9 cellular contexts compared by ENCODE assay signal in the genomic region with DNA sequence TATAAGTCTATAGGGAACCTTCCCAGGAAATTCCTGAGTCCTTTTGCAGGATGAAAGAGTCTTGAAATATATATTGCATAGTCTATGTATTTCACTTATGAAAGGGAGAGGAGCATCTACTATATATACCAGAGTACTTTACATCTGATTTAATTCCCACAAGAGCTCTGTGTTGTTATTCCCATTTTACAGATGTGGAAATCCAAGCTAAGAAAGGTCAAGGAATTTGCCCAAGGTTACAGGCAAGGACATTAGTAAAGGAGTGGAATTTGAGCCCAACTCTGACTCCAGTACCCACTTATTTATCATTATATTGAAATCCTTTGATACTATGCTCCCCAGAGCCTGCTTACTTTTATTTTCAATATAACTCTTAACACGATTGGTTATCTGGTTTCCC. TPM values are rescaled to one million over a fixed set of nuclear protein-coding genes. Genes with fewer than 3 reads are reported as not detected.
DNase-seq lines count a peak whose midpoint lies in the region; ATAC-seq, FAIRE-seq and TF ChIP-seq lines count a peak whose summit lies in the region.
"Had no signal": no experiment of that assay in that cellular context is flagged by ENCODE, and none has a peak within 500 bp of the region (broad histone marks: within the 10 kb centered on the region; RNA-seq: fewer than 3 reads in every experiment).

No MANE protein-coding gene starts in this region.

- H3K9me3 ChIP-seq in HUES6 (ENCODE audit: control insufficient read depth, insufficient read depth, low read depth, low read length), result no peaks in the 10 kb centered on the region
- no peaks in the 10 kb centered on the region for H3K9me3 ChIP-seq in hepatocyte (ENCODE audit: low read depth)
- no peaks in the 10 kb centered on the region for H3K9me3 ChIP-seq in smooth muscle cell (replicated peaks; ENCODE audit: low read depth)

- no peaks in the 10 kb centered on the region for H3F3A ChIP-seq in smooth muscle cell (ENCODE audit: low read depth)

- no peaks in the 10 kb centered on the region for H3K27me3 Mint-ChIP-seq in activated CD8-positive, alpha-beta T cell treated with anti-CD3 and anti-CD28 coated beads, Interleukin-2, amount 10 ng/mL, durations not matched to agents 7 days and 5 days (ENCODE audit: low read depth)

- no peak overlapping the region for H3K27ac Mint-ChIP-seq in activated CD8-positive, alpha-beta T cell treated with anti-CD3 and anti-CD28 coated beads, Interleukin-2, amount 10 ng/mL, durations not matched to agents 7 days and 5 days

- H3K9ac ChIP-seq in HUES6 (ENCODE audit: low read length) (no peak overlapping the region), smooth muscle cell (ENCODE audit: low read depth) (no peak overlapping the region)

- H2AFZ ChIP-seq in hepatocyte (no peak overlapping the region), smooth muscle cell (ENCODE audit: low read depth) (no peak overlapping the region)

- no peaks in the 10 kb centered on the region for H3K9me3 Mint-ChIP-seq in activated CD8-positive, alpha-beta T cell treated with anti-CD3 and anti-CD28 coated beads, Interleukin-2, amount 10 ng/mL, durations not matched to agents 7 days and 5 days (ENCODE audit: insufficient read depth)

- H3K36me3 Mint-ChIP-seq in activated CD8-positive, alpha-beta T cell treated with anti-CD3 and anti-CD28 coated beads, Interleukin-2, amount 10 ng/mL, durations not matched to agents 7 days and 5 days (ENCODE audit: low read depth), result peaks cover 7% of the 10 kb centered on the region

- no peak for ATAC-seq in activated CD8-positive, alpha-beta T cell treated with anti-CD3 and anti-CD28 coated beads, Interleukin-2, amount 10 ng/mL, durations not matched to agents 7 days and 5 days
- ATAC-seq in HG03025 (IDR thresholded peaks at IDR 0.05; ENCODE audit: low FRiP score, unreplicated experiment), result no peak

- H3K27ac ChIP-seq in HUES6 (ENCODE audit: low read depth, low read length), result no peak overlapping the region
- no peak overlapping the region for H3K27ac ChIP-seq in hepatocyte
- no peak overlapping the region for H3K27ac ChIP-seq in smooth muscle cell (ENCODE audit: low read depth)

- peak overlapping the region; percentile 80 for H3K4me2 ChIP-seq in hepatocyte
- H3K4me2 ChIP-seq in smooth muscle cell, result peak overlapping the region; percentile 99

- TF ChIP-seq CTCF in hepatocyte (IDR thresholded peaks at IDR 0.05; ENCODE audit: poor library complexity), result no peak
- no peak for TF ChIP-seq CTCF in smooth muscle cell (IDR thresholded peaks at IDR 0.05; ENCODE audit: borderline replicate concordance, insufficient read depth, poor library complexity, severe bottlenecking)

- DNase-seq in activated CD8-positive, alpha-beta T cell treated with anti-CD3 and anti-CD28 coated beads, Interleukin-2, amount 10 ng/mL, durations not matched to agents 7 days and 5 days, result no peak
- no peak for DNase-seq in hepatocyte (ENCODE audit: low spot score)
- no peak for DNase-seq in smooth muscle cell (lab: John Stamatoyannopoulos, UW; ENCODE audit: unreplicated experiment)
- DNase-seq in NCI-H187 treated with DMSO at 0.1 percent for 48 hours (lab: John Stamatoyannopoulos, UW), result no peak
- DNase-seq in H54 (ENCODE audit: insufficient read length, low spot score), result no peak
- no peak for DNase-seq in NCI-H446 treated with DMSO at 0.1 percent for 48 hours (lab: John Stamatoyannopoulos, UW)
- DNase-seq: SHP77 had no signal

- H3K36me3 ChIP-seq in HUES6 (ENCODE audit: control insufficient read depth, insufficient read depth, low read length) (no peaks in the 10 kb centered on the region), hepatocyte (replicated peaks; ENCODE audit: insufficient read depth, low read depth) (no peaks in the 10 kb centered on the region), smooth muscle cell (ENCODE audit: low read depth) (no peaks in the 10 kb centered on the region)

- H3K4me3 ChIP-seq in HUES6 (ENCODE audit: low read depth, low read length), result peak overlapping the region; percentile 75; the same call in 1 of the 2 replicates
- H3K4me3 ChIP-seq in hepatocyte, result peak overlapping the region; percentile 67
- H3K4me3 ChIP-seq in smooth muscle cell, result peak overlapping the region; percentile 77

- H3K4me3 Mint-ChIP-seq in activated CD8-positive, alpha-beta T cell treated with anti-CD3 and anti-CD28 coated beads, Interleukin-2, amount 10 ng/mL, durations not matched to agents 7 days and 5 days, result peak overlapping the region; percentile 86

- no peak for TF ChIP-seq POLR2A in H54 (IDR thresholded peaks at IDR 0.05; ENCODE audit: low read depth, low read length)

- H3K4me1 ChIP-seq in HUES6 (ENCODE audit: control insufficient read depth, insufficient read depth, low read length) (peaks cover 6% of the 10 kb centered on the region), hepatocyte (ENCODE audit: insufficient read depth) (peaks cover 11% of the 10 kb centered on the region), smooth muscle cell (ENCODE audit: low read depth) (peaks cover 29% of the 10 kb centered on the region)

- H3K27me3 ChIP-seq in HUES6 (ENCODE audit: control insufficient read depth, insufficient read depth, low read length) (no peaks in the 10 kb centered on the region), hepatocyte (no peaks in the 10 kb centered on the region), smooth muscle cell (ENCODE audit: low read depth) (no peaks in the 10 kb centered on the region)

- H3K79me2 ChIP-seq in hepatocyte, result peaks cover 74% of the 10 kb centered on the region
- H3K79me2 ChIP-seq in smooth muscle cell (ENCODE audit: low read depth), result peaks cover 64% of the 10 kb centered on the region

- CTCF ChIA-PET in activated CD8-positive, alpha-beta T cell treated with anti-CD3 and anti-CD28 coated beads, Interleukin-2, amount 10 ng/mL, durations not matched to agents 7 days and 5 days (lab: Charles Lee), result interaction anchor here (1.0 to 4.4 kb wide), 3 partner anchors 18 to 292 kb away, joined by 3 to 30 read pairs (median 5); no protein-coding TSS in a partner anchor

- H3K9me2 ChIP-seq in hepatocyte (replicated peaks; ENCODE audit: insufficient read depth), result no peaks in the 10 kb centered on the region

- H4K20me1 ChIP-seq in hepatocyte (ENCODE audit: insufficient read depth, poor library complexity, severe bottlenecking) (peaks cover 20% of the 10 kb centered on the region), smooth muscle cell (ENCODE audit: low read depth) (peaks cover 16% of the 10 kb centered on the region)

- no peak for FAIRE-seq in H54 (lab: Jason Lieb, UNC)

- POLR2A ChIA-PET in activated CD8-positive, alpha-beta T cell treated with anti-CD3 and anti-CD28 coated beads, Interleukin-2, amount 10 ng/mL, durations not matched to agents 7 days and 5 days (lab: Charles Lee), result no interaction called here

- peaks cover 35% of the 10 kb centered on the region for H3K4me1 Mint-ChIP-seq in activated CD8-positive, alpha-beta T cell treated with anti-CD3 and anti-CD28 coated beads, Interleukin-2, amount 10 ng/mL, durations not matched to agents 7 days and 5 days (ENCODE audit: low read depth)

- WGBS in hepatocyte (ENCODE audit: low lambda C conversion rate, missing lambda C conversion rate), result 91% methylated on average over 1 of the region's 1 CpG
- 97% methylated on average over 1 of the region's 1 CpG for WGBS in smooth muscle cell (ENCODE audit: low lambda C conversion rate)

RNA-seq across cellular contexts. Expression of a gene that starts 2.6 kb away (rescaled TPM):
- total RNA-seq in activated CD8-positive, alpha-beta T cell treated with anti-CD3 and anti-CD28 coated beads, Interleukin-2, amount 10 ng/mL, durations not matched to agents 7 days and 5 days, result 10 to 100 TPM; 23.1 to 24.5 TPM
- 51.7 and 59.1 TPM in 2 replicates for total RNA-seq in hepatocyte
- polyA plus RNA-seq in hepatocyte, result 29.1 and 30.7 TPM in 2 replicates
- 38.7 and 50.9 TPM in 2 replicates for total RNA-seq in smooth muscle cell
- polyA plus RNA-seq in smooth muscle cell, result 23.6 and 24.1 TPM in 2 replicates

RNA-seq across cellular contexts. Expression of a gene that starts 3.2 kb away (rescaled TPM):
- 10 to 100 TPM; 25.2 to 25.3 TPM for total RNA-seq in activated CD8-positive, alpha-beta T cell treated with anti-CD3 and anti-CD28 coated beads, Interleukin-2, amount 10 ng/mL, durations not matched to agents 7 days and 5 days
- total RNA-seq in hepatocyte (14.7 and 18.7 TPM in 2 replicates), smooth muscle cell (35.7 and 36.8 TPM in 2 replicates)
- polyA plus RNA-seq in hepatocyte (11.9 and 13.8 TPM in 2 replicates), smooth muscle cell (24.0 and 24.7 TPM in 2 replicates)
